8 cellular contexts compared by ENCODE assay signal in genomic region chr1:111615874-111616715, GRCh38. TPM values are rescaled to one million over a fixed set of nuclear protein-coding genes. Genes with fewer than 3 reads are reported as not detected.
A peak's percentile ranks its signal among the peaks of the same experiment; 100 is the strongest.
DNase-seq lines count a peak whose midpoint lies in the region; ATAC-seq and TF ChIP-seq lines count a peak whose summit lies in the region.

No MANE protein-coding gene starts in this region.

- H3K9me3 Mint-ChIP-seq in CD14-positive monocyte (no peaks in the 10 kb centered on the region), nephron progenitor cell (peaks cover 7% of the 10 kb centered on the region)
- no peaks in the 10 kb centered on the region for H3K9me3 Mint-ChIP-seq in activated T-cell treated with anti-CD3 and anti-CD28 coated beads, Interleukin-2, amount 50 U/mL, for 72 hours

- peak overlapping the region; percentile 94 to 96 (median 96) for H3K27ac Mint-ChIP-seq in CD14-positive monocyte
- H3K27ac Mint-ChIP-seq in activated T-cell treated with anti-CD3 and anti-CD28 coated beads, Interleukin-2, amount 50 U/mL, for 72 hours, result peak overlapping the region; percentile 96
- no peak overlapping the region for H3K27ac Mint-ChIP-seq in nephron progenitor cell

- peak; percentile 45 for ATAC-seq in GM19463 (IDR thresholded peaks at IDR 0.05; ENCODE audit: unreplicated experiment)
- peak; percentile 57 to 58 for ATAC-seq in activated T-cell treated with anti-CD3 and anti-CD28 coated beads, Interleukin-2, amount 50 U/mL, for 72 hours (replicated peaks in 1 of 2)
- no peak for ATAC-seq in HG03139 (IDR thresholded peaks at IDR 0.05; ENCODE audit: unreplicated experiment)

- DNase-seq in CD14-positive monocyte (ENCODE audit: low spot score), result peak; percentile 83
- peak; percentile 91 for DNase-seq in KBM-7
- DNase-seq in activated T-cell treated with anti-CD3 and anti-CD28 coated beads, Interleukin-2, amount 50 U/mL, for 72 hours, result peak; percentile 68 to 70
- DNase-seq in C1 segment of cervical spinal cord (lab: John Stamatoyannopoulos, UW), result no peak
- DNase-seq in NCI-H187 (lab: John Stamatoyannopoulos, UW), result no peak
- no peak for DNase-seq in nephron progenitor cell

- in situ Hi-C loops in KBM-7 (cut with MboI; ENCODE audit: low pct_unique_long_range_greater_than_20kb, low sequenced_read_pairs), result no loop called here

- no peak for TF ChIP-seq CTCF in CD14-positive monocyte (IDR thresholded peaks at IDR 0.05)
- TF ChIP-seq CTCF in nephron progenitor cell (IDR thresholded peaks at IDR 0.05), result no peak

- H3K27me3 Mint-ChIP-seq in CD14-positive monocyte (ENCODE audit: low read depth in 3 of 3) (no peaks in the 10 kb centered on the region), nephron progenitor cell (ENCODE audit: low read depth, poor library complexity) (peaks cover 14% of the 10 kb centered on the region)
- no peaks in the 10 kb centered on the region for H3K27me3 Mint-ChIP-seq in activated T-cell treated with anti-CD3 and anti-CD28 coated beads, Interleukin-2, amount 50 U/mL, for 72 hours (ENCODE audit: low read depth)

- H3K36me3 Mint-ChIP-seq in CD14-positive monocyte (peaks cover 2 to 3% of the 10 kb centered on the region in 2 donors), nephron progenitor cell (ENCODE audit: low read depth) (no peaks in the 10 kb centered on the region)
- H3K36me3 Mint-ChIP-seq in activated T-cell treated with anti-CD3 and anti-CD28 coated beads, Interleukin-2, amount 50 U/mL, for 72 hours (ENCODE audit: insufficient read depth in 2 of 2), result peaks cover 6 to 7% of the 10 kb centered on the region in 2 donors

- intact Hi-C loops in CD14-positive monocyte (cut with micrococcal nuclease), result loop anchor here (2.0 to 10.0 kb wide), 3 partner anchors 109 to 414 kb away; partner anchors contain the start of genes DENND2D (in 1 of the 2) and INKA2 (in 1 of the 2)

- H3K4me3 Mint-ChIP-seq in CD14-positive monocyte (peak overlapping the region; percentile 37 to 68), nephron progenitor cell (no peak overlapping the region)
- H3K4me3 Mint-ChIP-seq in activated T-cell treated with anti-CD3 and anti-CD28 coated beads, Interleukin-2, amount 50 U/mL, for 72 hours, result peak overlapping the region; percentile 63 to 72

- H3K4me1 Mint-ChIP-seq in CD14-positive monocyte (peaks cover 44% of the 10 kb centered on the region), nephron progenitor cell (peaks cover 44% of the 10 kb centered on the region)
- peaks cover 54% of the 10 kb centered on the region for H3K4me1 Mint-ChIP-seq in activated T-cell treated with anti-CD3 and anti-CD28 coated beads, Interleukin-2, amount 50 U/mL, for 72 hours (ENCODE audit: low read depth)

RNA-seq across cellular contexts. Expression of gene RAP1A, which starts 3.5 kb away (rescaled TPM):
- polyA plus RNA-seq in CD14-positive monocyte, result 10 to 100 TPM; 41.2 to 75.3 TPM
- 100 to 1,000 TPM; 216 TPM for total RNA-seq in activated T-cell treated with anti-CD3 and anti-CD28 coated beads, Interleukin-2, amount 50 U/mL, for 72 hours

Comparison
In these comparisons a context has a peak if more than half of its experiments do, and no peak if none do; other contexts are left out.
1. DNase-seq: peak in CD14-positive monocyte (single experiment), KBM-7 (single experiment) and activated T-cell treated with anti-CD3 and anti-CD28 coated beads, Interleukin-2, amount 50 U/mL, for 72 hours (2 of 2); none in C1 segment of cervical spinal cord (0 of 14), NCI-H187 (0 of 2) and nephron progenitor cell (single experiment).